Comparison of ENCODE assay signal across 14 cellular contexts in the genomic region with DNA sequence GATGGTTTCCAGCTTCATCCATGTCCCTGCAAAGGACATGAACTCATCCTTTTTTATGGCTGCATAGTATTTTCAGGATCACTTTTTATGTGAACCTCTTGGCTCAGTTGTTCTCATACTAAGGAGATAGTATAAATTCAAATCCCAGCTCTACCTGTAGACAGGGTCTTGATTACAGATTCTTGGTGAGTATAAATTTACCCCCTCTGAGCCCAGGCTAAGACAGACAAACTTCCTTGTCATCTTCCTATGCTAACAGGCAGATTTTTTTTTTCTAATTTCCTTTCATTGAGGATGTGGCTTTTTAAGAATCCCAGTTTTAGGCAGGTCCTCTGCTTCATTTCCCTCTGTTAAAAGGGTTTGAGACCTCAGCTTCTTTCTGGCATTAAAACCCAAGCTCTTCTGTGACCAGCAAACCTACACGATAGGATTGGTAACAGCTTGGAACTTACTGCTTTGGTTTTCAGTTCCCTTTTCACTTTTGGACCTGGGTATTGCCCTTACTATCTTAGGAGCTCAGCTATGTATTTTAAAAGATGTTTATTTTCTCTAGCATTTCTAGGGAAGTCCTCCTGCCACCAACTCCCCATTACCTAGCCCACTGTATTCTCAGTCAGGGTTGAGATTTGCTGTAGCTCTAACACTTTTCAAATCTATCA.
DNase-seq lines count a peak whose midpoint lies in the region; ATAC-seq lines count a peak whose summit lies in the region.
"Had no signal": no experiment of that assay in that cellular context is flagged by ENCODE, and none has a peak within 500 bp of the region (broad histone marks: within the 10 kb centered on the region; RNA-seq: fewer than 3 reads in every experiment).

No MANE protein-coding gene starts in this region.

- H3K9me3 Mint-ChIP-seq in dendritic cell treated with granulocyte-macrophage colony-stimulating factor and Interleukin-4, amounts not matched to agents 40 ng/mL and 50 ng/mL, for 4 days = no peaks in the 10 kb centered on the region
- H3K9me3 Mint-ChIP-seq: activated naive CD4-positive, alpha-beta T cell treated with anti-CD3 and anti-CD28 coated beads, Interleukin-2, amount 50 U/mL, for 72 hours had no signal

- ATAC-seq in GM18907 (IDR thresholded peaks at IDR 0.05; ENCODE audit: unreplicated experiment) (peak; percentile 92), GM21619 (IDR thresholded peaks at IDR 0.05; ENCODE audit: unreplicated experiment) (peak; percentile 97), HG03135 (IDR thresholded peaks at IDR 0.05; ENCODE audit: unreplicated experiment) (peak; percentile 75)
- ATAC-seq: activated naive CD4-positive, alpha-beta T cell treated with anti-CD3 and anti-CD28 coated beads, Interleukin-2, amount 50 U/mL, for 72 hours; right cardiac atrium had no signal

- H3K36me3 Mint-ChIP-seq in dendritic cell treated with granulocyte-macrophage colony-stimulating factor and Interleukin-4, amounts not matched to agents 40 ng/mL and 50 ng/mL, for 4 days (ENCODE audit: low read depth) = peaks cover 80% of the 10 kb centered on the region

- no peaks in the 10 kb centered on the region for H3K27me3 Mint-ChIP-seq in dendritic cell treated with granulocyte-macrophage colony-stimulating factor and Interleukin-4, amounts not matched to agents 40 ng/mL and 50 ng/mL, for 4 days

- H3K4me1 Mint-ChIP-seq in dendritic cell treated with granulocyte-macrophage colony-stimulating factor and Interleukin-4, amounts not matched to agents 40 ng/mL and 50 ng/mL, for 4 days (ENCODE audit: low read depth) = peaks cover 12% of the 10 kb centered on the region

- H3K27ac Mint-ChIP-seq in dendritic cell treated with granulocyte-macrophage colony-stimulating factor and Interleukin-4, amounts not matched to agents 40 ng/mL and 50 ng/mL, for 4 days = peak overlapping the region; percentile 27
- H3K27ac Mint-ChIP-seq: activated naive CD4-positive, alpha-beta T cell treated with anti-CD3 and anti-CD28 coated beads, Interleukin-2, amount 50 U/mL, for 72 hours had no signal

- intact Hi-C loops in dendritic cell treated with granulocyte-macrophage colony-stimulating factor and Interleukin-4, amounts not matched to agents 40 ng/mL and 50 ng/mL, for 4 days (cut with micrococcal nuclease) = no loop called here

- DNase-seq in DMS114 treated with DMSO at 0.1 percent for 48 hours (lab: John Stamatoyannopoulos, UW; ENCODE audit: unreplicated experiment) (no peak), NK-92 (lab: John Stamatoyannopoulos, UW; ENCODE audit: unreplicated experiment) (no peak), A172 (ENCODE audit: low spot score) (no peak), NCI-H1048 (lab: John Stamatoyannopoulos, UW) (no peak)
- DNase-seq: activated CD4-positive, alpha-beta T cell treated with anti-CD3 and anti-CD28 coated beads for 48 hours; KBM-7; NCI-H345; right cardiac atrium; SHP77 had no signal

- H3K4me3 Mint-ChIP-seq in dendritic cell treated with granulocyte-macrophage colony-stimulating factor and Interleukin-4, amounts not matched to agents 40 ng/mL and 50 ng/mL, for 4 days = no peak overlapping the region
